In the genomic region with DNA sequence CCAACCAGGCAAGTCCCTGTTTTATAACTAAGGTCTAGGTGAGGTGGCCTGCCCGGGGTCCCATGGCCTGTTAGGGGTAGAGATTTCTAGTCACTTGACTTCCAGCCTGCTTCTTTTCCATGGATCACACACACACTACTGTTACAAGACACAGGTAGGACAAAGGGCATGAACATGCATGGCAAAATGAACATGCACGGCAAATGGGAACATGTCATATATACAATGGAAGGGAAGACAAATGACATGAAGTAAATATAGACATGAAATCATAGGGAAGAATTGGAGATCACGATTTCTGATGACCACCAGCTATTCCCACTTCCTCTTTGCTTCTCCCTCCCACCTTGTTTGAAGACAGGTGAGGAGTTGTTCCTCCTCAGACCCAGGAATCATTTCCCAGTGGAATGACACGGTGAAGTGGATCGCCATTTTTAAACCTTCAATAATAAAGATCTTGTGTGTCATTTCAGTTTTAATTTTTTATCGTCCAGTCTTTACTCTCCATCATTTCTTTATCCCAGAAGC, we compare ENCODE assay signal across 14 cellular contexts. TPM values are rescaled to one million over a fixed set of nuclear protein-coding genes. Genes with fewer than 3 reads are reported as not detected.
DNase-seq lines count a peak whose midpoint lies in the region; ATAC-seq and TF ChIP-seq lines count a peak whose summit lies in the region.
"Had no signal": no experiment of that assay in that cellular context is flagged by ENCODE, and none has a peak within 500 bp of the region (broad histone marks: within the 10 kb centered on the region; RNA-seq: fewer than 3 reads in every experiment).

No MANE protein-coding gene starts in this region.

- no peaks in the 10 kb centered on the region for H3K36me3 ChIP-seq in CD4-positive, alpha-beta memory T cell (ENCODE audit: insufficient read depth, low read length)
- H3K36me3 ChIP-seq in SK-N-MC (ENCODE audit: insufficient read depth, low read length): no peaks in the 10 kb centered on the region
- no peaks in the 10 kb centered on the region for H3K36me3 ChIP-seq in smooth muscle cell (ENCODE audit: low read depth)
- H3K36me3 ChIP-seq: BLaER1 treated with 17β-estradiol and CSF1 and Interleukin-3, amounts not matched to agents 10 nM and 100 nM had no signal

- H3K27ac ChIP-seq in CD4-positive, alpha-beta memory T cell (ENCODE audit: low read depth, low read length): no peak overlapping the region
- H3K27ac ChIP-seq in SK-N-MC (0 out of 2 replicates have a peak overlapping the region, but pooled peaks have one; percentile 35), layer of hippocampus (ENCODE audit: low read depth, low read length) (peak overlapping the region; percentile 58), smooth muscle cell (ENCODE audit: low read depth) (peak overlapping the region; percentile 89)
- H3K27ac ChIP-seq: BLaER1 treated with 17β-estradiol and CSF1 and Interleukin-3, amounts not matched to agents 10 nM and 100 nM had no signal

- H3K27me3 ChIP-seq in CD4-positive, alpha-beta memory T cell (ENCODE audit: insufficient read depth, low read length): no peaks in the 10 kb centered on the region
- no peaks in the 10 kb centered on the region for H3K27me3 ChIP-seq in layer of hippocampus (ENCODE audit: control insufficient read depth, insufficient read depth, low read length)
- no peaks in the 10 kb centered on the region for H3K27me3 ChIP-seq in smooth muscle cell (ENCODE audit: low read depth)
- H3K27me3 ChIP-seq: BLaER1 treated with 17β-estradiol and CSF1 and Interleukin-3, amounts not matched to agents 10 nM and 100 nM had no signal

- H3K9me3 Mint-ChIP-seq in CD4-positive, alpha-beta memory T cell: peaks cover 0 to 9% (median 4%) of the 10 kb centered on the region in 8 donors
- peaks cover 6% of the 10 kb centered on the region for H3K9me3 Mint-ChIP-seq in glutamatergic neuron (ENCODE audit: unreplicated experiment)

- H2AFZ ChIP-seq in smooth muscle cell (ENCODE audit: low read depth): no peak overlapping the region

- H3K9me3 ChIP-seq in CD4-positive, alpha-beta memory T cell (ENCODE audit: control insufficient read depth in 1 of 2, low read length in 2 of 2): no peaks in the 10 kb centered on the region
- no peaks in the 10 kb centered on the region for H3K9me3 ChIP-seq in SK-N-MC (ENCODE audit: low read depth, low read length)
- H3K9me3 ChIP-seq in smooth muscle cell (replicated peaks; ENCODE audit: low read depth): no peaks in the 10 kb centered on the region

- no peak overlapping the region for H3K4me3 ChIP-seq in CD4-positive, alpha-beta memory T cell (ENCODE audit: low read length in 2 of 2)
- H3K4me3 ChIP-seq in SK-N-MC (no peak overlapping the region), smooth muscle cell (no peak overlapping the region)
- H3K4me3 ChIP-seq: BLaER1 treated with 17β-estradiol and CSF1 and Interleukin-3, amounts not matched to agents 10 nM and 100 nM had no signal

- WGBS in smooth muscle cell (ENCODE audit: low lambda C conversion rate): 86% methylated on average over 6 of the region's 6 CpGs

- no peaks in the 10 kb centered on the region for H3K79me2 ChIP-seq in smooth muscle cell (ENCODE audit: low read depth)

- POLR2A ChIA-PET in CD4-positive, alpha-beta memory T cell (lab: Charles Lee; ENCODE audit: partially characterized antibody): no interaction called here

- H3K4me3 Mint-ChIP-seq in CD4-positive, alpha-beta memory T cell: peak overlapping the region in 2 of 8 donors; percentile 21 to 32
- no peak overlapping the region for H3K4me3 Mint-ChIP-seq in glutamatergic neuron (ENCODE audit: unreplicated experiment)
- H3K4me3 Mint-ChIP-seq: activated T-helper 1 cell treated with anti-CD3 and anti-CD28 coated beads, Interleukin-12 subunit alpha, Interleukin-12 subunit beta, Interleukin-2, Interleukin-4 antibody, amounts not matched to agents 30 ng/mL and 10 ng/mL and 1 ng/mL, durations not matched to agents 14 hours and 24 hours and 36 hours; endodermal cell had no signal

- TF ChIP-seq CTCF in smooth muscle cell (IDR thresholded peaks at IDR 0.05; ENCODE audit: borderline replicate concordance, insufficient read depth, poor library complexity, severe bottlenecking) (no peak), glutamatergic neuron (IDR thresholded peaks at IDR 0.05; ENCODE audit: partially characterized antibody, unreplicated experiment) (no peak)

- intact Hi-C loops in CD4-positive, alpha-beta memory T cell (cut with micrococcal nuclease): no loop called here

- H3K27ac Mint-ChIP-seq in CD4-positive, alpha-beta memory T cell: peak overlapping the region in 5 of 7 donors; percentile 38 to 99 (median 58)
- no peak overlapping the region for H3K27ac Mint-ChIP-seq in glutamatergic neuron (ENCODE audit: unreplicated experiment)

- DNase-seq in CD4-positive, alpha-beta memory T cell: no peak
- DNase-seq in SK-N-MC (ENCODE audit: low read depth, low spot score) (no peak), smooth muscle cell (lab: John Stamatoyannopoulos, UW; ENCODE audit: unreplicated experiment) (no peak), inferior parietal cortex (ENCODE audit: extremely low spot score) (no peak), glutamatergic neuron (no peak), foreskin melanocyte (no peak)
- DNase-seq: activated CD4-positive, alpha-beta T cell treated with anti-CD3 and anti-CD28 coated beads for 4 hours; endodermal cell; Karpas-422; T-helper 2 cell had no signal

- H3K4me1 Mint-ChIP-seq in CD4-positive, alpha-beta memory T cell: peaks cover 2 to 16% (median 8%) of the 10 kb centered on the region in 4 donors
- peaks cover 9% of the 10 kb centered on the region for H3K4me1 Mint-ChIP-seq in glutamatergic neuron (ENCODE audit: low read depth, unreplicated experiment)

- H3F3A ChIP-seq in smooth muscle cell (ENCODE audit: low read depth): peaks cover 24% of the 10 kb centered on the region

- H3K4me1 ChIP-seq in CD4-positive, alpha-beta memory T cell (ENCODE audit: insufficient read depth, low read length): peaks cover 11% of the 10 kb centered on the region
- H3K4me1 ChIP-seq in smooth muscle cell (ENCODE audit: low read depth): no peaks in the 10 kb centered on the region

- no peak for ATAC-seq in HG03342 (IDR thresholded peaks at IDR 0.05; ENCODE audit: unreplicated experiment)

- no peaks in the 10 kb centered on the region for H4K20me1 ChIP-seq in smooth muscle cell (ENCODE audit: low read depth)
- H4K20me1 ChIP-seq: BLaER1 treated with 17β-estradiol and CSF1 and Interleukin-3, amounts not matched to agents 10 nM and 100 nM had no signal

- H3K36me3 Mint-ChIP-seq in CD4-positive, alpha-beta memory T cell: peaks cover 0 to 3% of the 10 kb centered on the region in 2 donors
- H3K36me3 Mint-ChIP-seq in glutamatergic neuron (ENCODE audit: unreplicated experiment): no peaks in the 10 kb centered on the region

- H3K4me2 ChIP-seq in smooth muscle cell: peak overlapping the region; percentile 64
- H3K4me2 ChIP-seq: BLaER1 treated with 17β-estradiol and CSF1 and Interleukin-3, amounts not matched to agents 10 nM and 100 nM had no signal

- CTCF ChIA-PET in CD4-positive, alpha-beta memory T cell (lab: Charles Lee; ENCODE audit: partially characterized antibody): no interaction called here

- H3K9ac ChIP-seq in SK-N-MC (ENCODE audit: insufficient read length) (no peak overlapping the region), smooth muscle cell (ENCODE audit: low read depth) (peak overlapping the region; percentile 68)
- H3K9ac ChIP-seq: BLaER1 treated with 17β-estradiol and CSF1 and Interleukin-3, amounts not matched to agents 10 nM and 100 nM had no signal

- no peaks in the 10 kb centered on the region for H3K27me3 Mint-ChIP-seq in CD4-positive, alpha-beta memory T cell
- peaks cover 10% of the 10 kb centered on the region for H3K27me3 Mint-ChIP-seq in glutamatergic neuron (ENCODE audit: unreplicated experiment)

RNA-seq across cellular contexts. Expression of a gene that starts 47.6 kb away (rescaled TPM):
- total RNA-seq in CD4-positive, alpha-beta memory T cell: 1 to 10 TPM; 2.7 to 3.1 TPM
- polyA plus RNA-seq in CD4-positive, alpha-beta memory T cell: under 1 TPM in 1 of 2 donors, not detected in 1; 0.09 TPM
- total RNA-seq in smooth muscle cell (229 and 231 TPM in 2 replicates), glutamatergic neuron (ENCODE audit: unreplicated experiment) (35.3 TPM)
- polyA plus RNA-seq in smooth muscle cell: 152 and 268 TPM in 2 replicates
